In the genomic region with DNA sequence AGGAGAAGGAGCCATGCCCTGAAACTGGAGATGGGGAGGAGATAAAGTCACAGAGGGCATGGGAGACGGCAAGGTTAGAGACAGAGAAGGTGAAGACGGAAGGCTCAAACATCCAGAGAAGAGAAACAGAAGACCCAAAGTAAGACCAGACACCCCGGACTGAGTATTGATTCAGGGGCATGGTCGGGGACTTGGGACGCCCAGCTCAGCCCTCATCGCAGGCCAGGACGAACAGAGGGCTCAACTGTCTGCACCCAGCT, we compare ENCODE assay signal across 8 cellular contexts. TPM values are rescaled to one million over a fixed set of nuclear protein-coding genes. Genes with fewer than 3 reads are reported as not detected.
DNase-seq lines count a peak whose midpoint lies in the region; ATAC-seq and TF ChIP-seq lines count a peak whose summit lies in the region.

No MANE protein-coding gene starts in this region.

- intact Hi-C loops in tibial artery (cut with DNase I; ENCODE audit: low total_unique reads) = loop anchor here (5.0 kb wide), 1 partner anchor 62 kb away; no protein-coding TSS in a partner anchor

- peak overlapping the region; percentile 69 to 85 for H3K4me3 ChIP-seq in tibial artery

- DNase-seq in activated CD8-positive, alpha-beta memory T cell treated with anti-CD3 and anti-CD28 coated beads, Interleukin-2, amount 10 ng/mL, durations not matched to agents 7 days and 5 days = no peak
- no peak for DNase-seq in activated CD8-positive, alpha-beta memory T cell treated with anti-CD3 and anti-CD28 coated beads, Interleukin-2, amount 50 U/mL, for 48 hours
- no peak for DNase-seq in activated naive CD8-positive, alpha-beta T cell treated with anti-CD3 and anti-CD28 coated beads, Interleukin-2, amount 50 U/mL, for 24 hours
- no peak for DNase-seq in memory B cell (ENCODE audit: low spot score in 2 of 2)
- DNase-seq in tibial artery = no peak
- no peak for DNase-seq in superior temporal gyrus (ENCODE audit: extremely low spot score)

- H3K36me3 ChIP-seq in tibial artery = no peaks in the 10 kb centered on the region

- H3K27me3 ChIP-seq in tibial artery = no peaks in the 10 kb centered on the region

- peaks cover 11% of the 10 kb centered on the region for H3K27me3 Mint-ChIP-seq in activated CD8-positive, alpha-beta memory T cell treated with anti-CD3 and anti-CD28 coated beads, Interleukin-2, amount 10 ng/mL, durations not matched to agents 7 days and 5 days
- H3K27me3 Mint-ChIP-seq in activated naive CD8-positive, alpha-beta T cell treated with anti-CD3 and anti-CD28 coated beads, Interleukin-2, amount 50 U/mL, for 24 hours = peaks cover 12% of the 10 kb centered on the region
- H3K27me3 Mint-ChIP-seq in memory B cell = peaks cover 2% of the 10 kb centered on the region

- no peaks in the 10 kb centered on the region for H3K9me3 ChIP-seq in tibial artery

- no peak for TF ChIP-seq CTCF in tibial artery (IDR thresholded peaks at IDR 0.05)

- peak overlapping the region; percentile 99 for H3K4me3 Mint-ChIP-seq in activated CD8-positive, alpha-beta memory T cell treated with anti-CD3 and anti-CD28 coated beads, Interleukin-2, amount 10 ng/mL, durations not matched to agents 7 days and 5 days
- H3K4me3 Mint-ChIP-seq in activated naive CD8-positive, alpha-beta T cell treated with anti-CD3 and anti-CD28 coated beads, Interleukin-2, amount 50 U/mL, for 24 hours = peak overlapping the region; percentile 83
- H3K4me3 Mint-ChIP-seq in memory B cell = peak overlapping the region; percentile 88

- H3K27ac Mint-ChIP-seq in activated CD8-positive, alpha-beta memory T cell treated with anti-CD3 and anti-CD28 coated beads, Interleukin-2, amount 10 ng/mL, durations not matched to agents 7 days and 5 days = peak overlapping the region; percentile 81
- peak overlapping the region; percentile 77 for H3K27ac Mint-ChIP-seq in activated naive CD8-positive, alpha-beta T cell treated with anti-CD3 and anti-CD28 coated beads, Interleukin-2, amount 50 U/mL, for 24 hours
- H3K27ac Mint-ChIP-seq in memory B cell = peak overlapping the region; percentile 74

- peak; percentile 2 for ATAC-seq in activated CD8-positive, alpha-beta memory T cell treated with anti-CD3 and anti-CD28 coated beads, Interleukin-2, amount 10 ng/mL, durations not matched to agents 7 days and 5 days
- ATAC-seq in activated naive CD8-positive, alpha-beta T cell treated with anti-CD3 and anti-CD28 coated beads, Interleukin-2, amount 50 U/mL, for 24 hours = peak; percentile 23
- ATAC-seq in memory B cell (ENCODE audit: low read depth) (no peak), HG03354 (IDR thresholded peaks at IDR 0.05; ENCODE audit: poor library complexity, severe bottlenecking, unreplicated experiment) (no peak), HG02763 (IDR thresholded peaks at IDR 0.05; ENCODE audit: unreplicated experiment) (no peak)

- CTCF ChIA-PET in activated CD8-positive, alpha-beta memory T cell treated with anti-CD3 and anti-CD28 coated beads, Interleukin-2, amount 10 ng/mL, durations not matched to agents 7 days and 5 days (lab: Charles Lee) = interaction anchor here (0.7 to 5.7 kb wide), 8 partner anchors 20 to 258 kb away, joined by 3 to 39 read pairs (median 4); no protein-coding TSS in a partner anchor

- H3K27ac ChIP-seq in tibial artery = peak overlapping the region; percentile 99 to 100

- H3K4me1 Mint-ChIP-seq in activated CD8-positive, alpha-beta memory T cell treated with anti-CD3 and anti-CD28 coated beads, Interleukin-2, amount 10 ng/mL, durations not matched to agents 7 days and 5 days = peaks cover 64% of the 10 kb centered on the region
- H3K4me1 Mint-ChIP-seq in activated naive CD8-positive, alpha-beta T cell treated with anti-CD3 and anti-CD28 coated beads, Interleukin-2, amount 50 U/mL, for 24 hours = peaks cover 46% of the 10 kb centered on the region
- H3K4me1 Mint-ChIP-seq in memory B cell = peaks cover 34% of the 10 kb centered on the region

- H3K9me3 Mint-ChIP-seq in activated CD8-positive, alpha-beta memory T cell treated with anti-CD3 and anti-CD28 coated beads, Interleukin-2, amount 10 ng/mL, durations not matched to agents 7 days and 5 days (ENCODE audit: low read depth) = no peaks in the 10 kb centered on the region
- H3K9me3 Mint-ChIP-seq in activated naive CD8-positive, alpha-beta T cell treated with anti-CD3 and anti-CD28 coated beads, Interleukin-2, amount 50 U/mL, for 24 hours = no peaks in the 10 kb centered on the region
- no peaks in the 10 kb centered on the region for H3K9me3 Mint-ChIP-seq in memory B cell

- H3K36me3 Mint-ChIP-seq in activated CD8-positive, alpha-beta memory T cell treated with anti-CD3 and anti-CD28 coated beads, Interleukin-2, amount 10 ng/mL, durations not matched to agents 7 days and 5 days = peaks cover 32% of the 10 kb centered on the region
- H3K36me3 Mint-ChIP-seq in activated naive CD8-positive, alpha-beta T cell treated with anti-CD3 and anti-CD28 coated beads, Interleukin-2, amount 50 U/mL, for 24 hours (ENCODE audit: low read depth) = no peaks in the 10 kb centered on the region
- peaks cover 5% of the 10 kb centered on the region for H3K36me3 Mint-ChIP-seq in memory B cell

- H3K4me1 ChIP-seq in tibial artery = peaks cover 0 to 46% (median 33%) of the 10 kb centered on the region in 4 donors

RNA-seq across cellular contexts. Expression of gene XYLT1, which starts 1.1 kb away (rescaled TPM):
- 10 to 100 TPM; 35.7 to 40.9 TPM for total RNA-seq in activated CD8-positive, alpha-beta memory T cell treated with anti-CD3 and anti-CD28 coated beads, Interleukin-2, amount 10 ng/mL, durations not matched to agents 7 days and 5 days

Comparison
In these comparisons a context has a peak if more than half of its experiments do, and no peak if none do; other contexts are left out.
1. ATAC-seq: peak in activated CD8-positive, alpha-beta memory T cell treated with anti-CD3 and anti-CD28 coated beads, Interleukin-2, amount 10 ng/mL, durations not matched to agents 7 days and 5 days (single experiment) and activated naive CD8-positive, alpha-beta T cell treated with anti-CD3 and anti-CD28 coated beads, Interleukin-2, amount 50 U/mL, for 24 hours (single experiment); none in memory B cell (single experiment), HG03354 (single experiment) and HG02763 (single experiment).
2. Peak in every context shown above with its lines, with median percentiles within 50 percentile points of each other: H3K27ac Mint-ChIP-seq and H3K4me3 Mint-ChIP-seq.